In genomic region chrX:153708415-153708814, GRCh38 we compare ENCODE assay signal across 9 cellular contexts. TPM values are rescaled to one million over a fixed set of nuclear protein-coding genes. Genes with fewer than 3 reads are reported as not detected.
A peak's percentile ranks its signal among the peaks of the same experiment; 100 is the strongest.
DNase-seq lines count a peak whose midpoint lies in the region; ATAC-seq and TF ChIP-seq lines count a peak whose summit lies in the region.
"Had no signal": no experiment of that assay in that cellular context is flagged by ENCODE, and none has a peak within 500 bp of the region (broad histone marks: within the 10 kb centered on the region; RNA-seq: fewer than 3 reads in every experiment).

No MANE protein-coding gene starts in this region.

- no peaks in the 10 kb centered on the region for H3K27me3 Mint-ChIP-seq in naive thymus-derived CD4-positive, alpha-beta T cell
- H3K27me3 Mint-ChIP-seq: central memory CD8-positive, alpha-beta T cell had no signal

- no peaks in the 10 kb centered on the region for H3K27me3 ChIP-seq in naive thymus-derived CD4-positive, alpha-beta T cell (ENCODE audit: control insufficient read depth in 2 of 2, insufficient read depth in 2 of 2, low read length in 2 of 2)
- no peaks in the 10 kb centered on the region for H3K27me3 ChIP-seq in vagina

- peak overlapping the region; percentile 7 for H3K27ac ChIP-seq in naive thymus-derived CD4-positive, alpha-beta T cell (ENCODE audit: low read depth, low read length)
- peak overlapping the region; percentile 42 for H3K27ac ChIP-seq in vagina

- CTCF ChIA-PET in naive thymus-derived CD4-positive, alpha-beta T cell (lab: Charles Lee), result no interaction called here

- TF ChIP-seq CTCF in vagina (IDR thresholded peaks at IDR 0.05), result peak in 2 of 3 experiments; percentile 28 to 30

- POLR2A ChIA-PET in naive thymus-derived CD4-positive, alpha-beta T cell (lab: Charles Lee), result interaction anchor here (0.6 kb wide), 1 partner anchor 52 kb away, joined by 5 read pairs; no protein-coding TSS in a partner anchor

- peak; percentile 76 for ATAC-seq in naive thymus-derived CD4-positive, alpha-beta T cell
- ATAC-seq in GM21528 (IDR thresholded peaks at IDR 0.05; ENCODE audit: low FRiP score, unreplicated experiment), result no peak

- H3K36me3 Mint-ChIP-seq in naive thymus-derived CD4-positive, alpha-beta T cell, result peaks cover 0 to 4% (median 3%) of the 10 kb centered on the region in 5 donors

- DNase-seq in NOMO-1 (lab: John Stamatoyannopoulos, UW; ENCODE audit: unreplicated experiment in 2 of 2) (peak; percentile 10 to 23), NOMO-1 treated with dmso at 0.1 percent for 144 hours (lab: John Stamatoyannopoulos, UW; ENCODE audit: unreplicated experiment) (no peak), MV-4-11 (lab: John Stamatoyannopoulos, UW) (peak; percentile 56), erythroblast (lab: John Stamatoyannopoulos, UW) (peak; percentile 78 to 86), vagina (ENCODE audit: extremely low spot score in 2 of 2) (no peak)
- peak; percentile 29 to 37 for DNase-seq in activated CD4-positive, alpha-beta T cell treated with anti-CD3 and anti-CD28 coated beads for 4 hours
- peak in 7 of 9 donors; percentile 12 to 45 (median 32) for DNase-seq in naive thymus-derived CD4-positive, alpha-beta T cell

- H3K4me3 Mint-ChIP-seq in naive thymus-derived CD4-positive, alpha-beta T cell, result no peak overlapping the region
- H3K4me3 Mint-ChIP-seq: central memory CD8-positive, alpha-beta T cell had no signal

- no peaks in the 10 kb centered on the region for H3K4me1 ChIP-seq in naive thymus-derived CD4-positive, alpha-beta T cell (ENCODE audit: control insufficient read depth in 2 of 2, insufficient read depth in 2 of 2, low read length in 2 of 2)
- H3K4me1 ChIP-seq in vagina, result no peaks in the 10 kb centered on the region

- peaks cover 0 to under 1% (median 0%) of the 10 kb centered on the region in 11 donors for H3K9me3 Mint-ChIP-seq in naive thymus-derived CD4-positive, alpha-beta T cell
- H3K9me3 Mint-ChIP-seq: central memory CD8-positive, alpha-beta T cell had no signal

- no peak for TF ChIP-seq POLR2A in erythroblast (IDR thresholded peaks at IDR 0.05; ENCODE audit: low read length)
- TF ChIP-seq POLR2A in vagina (IDR thresholded peaks at IDR 0.05), result no peak

- H3K9me3 ChIP-seq in naive thymus-derived CD4-positive, alpha-beta T cell (ENCODE audit: control insufficient read depth in 2 of 3, low read length in 3 of 3), result no peaks in the 10 kb centered on the region
- H3K9me3 ChIP-seq in vagina, result no peaks in the 10 kb centered on the region

- no peak overlapping the region for H3K4me3 ChIP-seq in naive thymus-derived CD4-positive, alpha-beta T cell (ENCODE audit: low read length)
- no peak overlapping the region for H3K4me3 ChIP-seq in vagina

- H3K4me1 Mint-ChIP-seq in naive thymus-derived CD4-positive, alpha-beta T cell, result peaks cover 0 to 11% (median 6%) of the 10 kb centered on the region in 7 donors

- peaks cover 0 to 36% (median 0%) of the 10 kb centered on the region in 3 experiments for H3K36me3 ChIP-seq in naive thymus-derived CD4-positive, alpha-beta T cell (ENCODE audit: control insufficient read depth in 2 of 3, insufficient read depth in 3 of 3, low read length in 3 of 3)
- peaks cover 0 to 13% of the 10 kb centered on the region in 2 donors for H3K36me3 ChIP-seq in vagina

- intact Hi-C loops in naive thymus-derived CD4-positive, alpha-beta T cell (cut with micrococcal nuclease), result no loop called here
- intact Hi-C loops in vagina (cut with DNase I), result no loop called here

- peak overlapping the region in 3 of 9 donors; percentile 49 to 72 (median 54) for H3K27ac Mint-ChIP-seq in naive thymus-derived CD4-positive, alpha-beta T cell

RNA-seq across cellular contexts. Expression of gene BCAP31, which starts 15.8 kb away (rescaled TPM):
- 100 to 1,000 TPM in 4 of 5 experiments, 10 to 100 TPM in 1; 80.2 to 153 (median 117) TPM for total RNA-seq in naive thymus-derived CD4-positive, alpha-beta T cell
- polyA plus RNA-seq in naive thymus-derived CD4-positive, alpha-beta T cell, result 100 to 1,000 TPM; 297 to 329 TPM
- total RNA-seq in vagina, result 126 TPM

RNA-seq across cellular contexts. Expression of gene ABCD1, which starts 16.2 kb away (rescaled TPM):
- 10 to 100 TPM in 3 of 5 experiments, 1 to 10 TPM in 2; 6.6 to 17.6 (median 10.2) TPM for total RNA-seq in naive thymus-derived CD4-positive, alpha-beta T cell
- 1 to 10 TPM; 2.1 to 3.7 TPM for polyA plus RNA-seq in naive thymus-derived CD4-positive, alpha-beta T cell
- total RNA-seq in vagina, result 11.0 TPM

RNA-seq across cellular contexts. Expression of gene SLC6A8, which starts 20.7 kb away (rescaled TPM):
- total RNA-seq in naive thymus-derived CD4-positive, alpha-beta T cell, result 1 to 10 TPM in 2 of 5 experiments, under 1 TPM in 3; 0.14 to 2.6 (median 0.84) TPM
- under 1 TPM in 1 of 2 donors, not detected in 1; 0.10 TPM for polyA plus RNA-seq in naive thymus-derived CD4-positive, alpha-beta T cell
- total RNA-seq in vagina, result 29.2 TPM

RNA-seq across cellular contexts. Expression of gene PNCK, which starts 34.8 kb away (rescaled TPM):
- total RNA-seq in naive thymus-derived CD4-positive, alpha-beta T cell, result 1 to 10 TPM in 1 of 5 experiments, under 1 TPM in 2, not detected in 2; 0.35 to 1.1 (median 0.58) TPM
- polyA plus RNA-seq in naive thymus-derived CD4-positive, alpha-beta T cell, result not detected
- total RNA-seq in vagina, result 9.3 TPM

RNA-seq across cellular contexts. Expression of gene PLXNB3, which starts 55.6 kb away (rescaled TPM):
- 1 to 10 TPM in 1 of 5 experiments, under 1 TPM in 2, not detected in 2; 0.45 to 1.6 (median 0.68) TPM for total RNA-seq in naive thymus-derived CD4-positive, alpha-beta T cell
- polyA plus RNA-seq in naive thymus-derived CD4-positive, alpha-beta T cell, result not detected
- total RNA-seq in vagina, result 36.1 TPM

Comparison
In these comparisons a context has a peak if more than half of its experiments do, and no peak if none do; other contexts are left out.
1. DNase-seq: peak in NOMO-1 (2 of 2), MV-4-11 (single experiment), activated CD4-positive, alpha-beta T cell treated with anti-CD3 and anti-CD28 coated beads for 4 hours (2 of 2), erythroblast (2 of 2) and naive thymus-derived CD4-positive, alpha-beta T cell (7 of 9); none in NOMO-1 treated with dmso at 0.1 percent for 144 hours (single experiment) and vagina (0 of 2).